2 cellular contexts compared by ENCODE assay signal in genomic region chrX:24673424-24673823, GRCh38.
TF ChIP-seq lines count a peak whose summit lies in the region.

No MANE protein-coding gene starts in this region.

TF ChIP-seq in HepG2, 621 proteins besides CTCF, POLR2A, EP300 and RAD21:
- no peak for TF ChIP-seq JUND (CRISPR knock-in tag; IDR thresholded peaks at IDR 0.05)
- TF ChIP-seq ZNF609 (CRISPR knock-in tag; IDR thresholded peaks at IDR 0.05; ENCODE audit: borderline replicate concordance): no peak
- no peak for TF ChIP-seq ZNF879 (CRISPR knock-in tag; IDR thresholded peaks at IDR 0.05)
- no peak for TF ChIP-seq SP2 (CRISPR knock-in tag; IDR thresholded peaks at IDR 0.05)
- TF ChIP-seq RBM39 (IDR thresholded peaks at IDR 0.05; ENCODE audit: low read depth, low read length, poor library complexity, severe bottlenecking): no peak

TF ChIP-seq in H1, 55 proteins besides CTCF, POLR2A, EP300 and RAD21:
- TF ChIP-seq MAX (IDR thresholded peaks at IDR 0.05) (no peak), EZH2 (IDR thresholded peaks at IDR 0.05; ENCODE audit: low read depth, low read length, severe bottlenecking) (no peak)
